In the genomic region with DNA sequence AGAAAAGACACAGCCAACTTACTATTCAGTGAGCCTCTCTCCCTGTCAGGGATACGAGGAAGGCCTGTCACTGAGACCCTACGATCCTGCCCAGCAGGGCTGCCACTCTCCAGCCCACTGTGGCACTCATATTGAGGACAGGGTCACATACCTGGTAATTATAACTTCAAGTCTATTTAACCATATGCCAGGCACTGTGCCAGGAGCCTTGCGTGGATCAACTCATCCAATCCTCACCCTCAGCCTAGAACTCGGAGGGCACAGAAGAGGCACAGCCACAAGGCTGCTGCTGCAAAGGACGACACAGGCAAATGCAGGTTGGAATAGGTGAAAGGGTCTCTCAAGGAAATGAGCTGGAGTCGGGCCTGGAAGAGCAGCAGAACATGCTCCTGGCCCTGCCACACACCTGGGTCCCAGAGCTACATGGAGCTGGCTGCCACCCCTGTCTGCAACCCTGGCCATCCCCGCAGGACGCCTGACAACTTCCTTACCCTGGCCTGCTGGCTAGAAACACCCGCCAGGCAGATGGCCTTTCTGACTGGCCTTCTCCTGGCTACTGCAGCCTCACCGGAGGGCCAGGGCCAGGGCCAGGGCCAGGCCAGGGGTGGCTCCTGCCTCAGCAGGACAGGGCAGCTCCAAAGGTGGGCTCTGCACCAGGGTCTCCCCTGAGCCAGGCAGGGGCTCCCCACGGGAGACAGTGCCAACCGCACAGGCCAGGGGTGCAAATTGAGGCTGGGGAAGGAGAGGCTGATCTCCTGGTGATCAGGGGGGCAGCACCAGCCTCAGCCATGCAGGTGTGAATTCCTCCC, we compare ENCODE assay signal across 1 cellular context.
TF ChIP-seq lines count a peak whose summit lies in the region.

No MANE protein-coding gene starts in this region.

TF ChIP-seq in IMR-90, 13 proteins besides CTCF, POLR2A, EP300 and RAD21 (continued from another document):
- TF ChIP-seq ELK1 (IDR thresholded peaks at IDR 0.05; ENCODE audit: borderline replicate concordance, low read depth, low read length) = no peak
- no peak for TF ChIP-seq MAFK (IDR thresholded peaks at IDR 0.05; ENCODE audit: low read depth, low read length)
- no peak for TF ChIP-seq NFE2L2 (IDR thresholded peaks at IDR 0.05; ENCODE audit: low read depth, low read length)
- no peak for TF ChIP-seq CEBPB (IDR thresholded peaks at IDR 0.05; ENCODE audit: low read depth, low read length)
- no peak for TF ChIP-seq MXI1 (IDR thresholded peaks at IDR 0.05; ENCODE audit: borderline replicate concordance, low read depth, low read length)
- no peak for TF ChIP-seq CHD1 (IDR thresholded peaks at IDR 0.05; ENCODE audit: low read depth, low read length)
- TF ChIP-seq MAZ (IDR thresholded peaks at IDR 0.05; ENCODE audit: borderline replicate concordance, low read depth, low read length) = no peak
- no peak for TF ChIP-seq RFX5 (IDR thresholded peaks at IDR 0.05; ENCODE audit: low read depth, low read length)
- TF ChIP-seq BHLHE40 (IDR thresholded peaks at IDR 0.05; ENCODE audit: low read depth, low read length) = no peak
